In the genomic region with DNA sequence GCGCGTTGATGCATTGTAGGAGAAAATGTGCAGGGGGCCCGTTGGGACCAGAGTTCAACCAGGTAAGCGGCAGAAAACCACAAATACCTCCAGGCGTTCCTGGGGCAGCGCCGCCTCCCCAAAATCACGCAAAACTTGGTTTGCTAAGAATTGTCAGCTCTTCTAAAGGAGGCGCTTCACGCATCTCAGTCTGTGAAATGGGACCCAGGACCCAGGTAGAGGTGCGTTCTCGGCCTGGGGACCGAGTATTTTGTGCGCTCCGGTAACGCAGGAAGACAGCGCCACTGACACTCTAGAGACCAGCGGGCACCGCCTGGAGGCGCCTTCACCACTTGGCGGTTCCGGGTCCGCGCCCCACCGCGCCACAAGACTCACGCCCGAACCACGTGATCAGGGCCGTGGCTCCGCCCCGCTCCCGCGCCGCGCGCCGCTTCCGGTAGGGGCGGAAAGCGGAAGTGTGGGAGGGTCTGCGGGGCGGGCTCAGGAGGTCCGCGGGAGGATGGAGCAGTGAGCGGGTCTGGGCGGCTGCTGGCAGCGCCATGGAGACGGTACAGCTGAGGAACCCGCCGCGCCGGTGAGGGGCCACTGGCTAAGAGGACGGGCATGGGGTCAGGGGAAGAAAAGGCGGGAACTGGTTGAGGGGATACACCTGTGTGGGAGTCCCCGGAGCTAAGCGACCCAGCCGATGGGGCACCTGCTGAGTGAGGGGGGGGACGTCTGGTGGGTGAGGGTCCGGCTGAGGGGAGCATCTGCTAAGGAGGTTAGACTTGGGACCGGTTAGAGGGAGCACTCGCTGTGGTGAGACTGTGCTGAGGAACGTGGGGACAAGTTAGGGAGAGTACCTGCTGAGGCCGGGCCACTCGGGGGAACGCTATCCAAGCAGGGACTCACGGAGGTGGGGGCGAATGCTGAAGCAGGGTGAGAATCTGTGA, we compare ENCODE assay signal across 8 cellular contexts. TPM values are rescaled to one million over a fixed set of nuclear protein-coding genes. Genes with fewer than 3 reads are reported as not detected.
DNase-seq lines count a peak whose midpoint lies in the region; ATAC-seq and TF ChIP-seq lines count a peak whose summit lies in the region.

A gene (plus strand): TSS at position 483 of the 932 bp plus-strand sequence. CDS start 57 bp downstream, at position 540.

- H3K27ac ChIP-seq in WERI-Rb-1 (peak within 1 kb of the TSS; percentile 56), mammary epithelial cell (ENCODE audit: insufficient read depth, low read depth, low read length) (peak within 1 kb of the TSS; percentile 66)

- peaks cover 54% of the 10 kb centered on the region for H3K79me2 ChIP-seq in mammary epithelial cell (ENCODE audit: insufficient read depth, low read length)

- POLR2A ChIA-PET in AG04449 (lab: Yijun Ruan, JAX) = no interaction called here

- intact Hi-C loops in mammary epithelial cell (cut with micrococcal nuclease) = loop anchor here (5.0 kb wide), 2 partner anchors 76 to 79 kb away; a partner anchor contains a TSS

- CTCF ChIA-PET in AG04449 (lab: Yijun Ruan, JAX) = interaction anchor here (0.9 to 3.1 kb wide), 14 partner anchors 9 to 326 kb away, joined by 3 to 30 read pairs (median 4); no protein-coding TSS in a partner anchor
- CTCF ChIA-PET in mammary epithelial cell (lab: Charles Lee; ENCODE audit: low non-redundant PET) = no interaction called here

- H3K4me2 ChIP-seq in mammary epithelial cell (ENCODE audit: insufficient read depth, low read depth, low read length) = peak within 1 kb of the TSS; percentile 65

- dilution Hi-C loops in mammary epithelial cell (cut with HindIII; ENCODE audit: low sequenced_read_pairs) = loop anchor here (5.0 kb wide), 1 partner anchor 41 kb away; no protein-coding TSS in a partner anchor

- peaks cover 2% of the 10 kb centered on the region; the same call in 1 of the 2 replicates for H3K36me3 ChIP-seq in WERI-Rb-1
- no peaks in the 10 kb centered on the region for H3K36me3 ChIP-seq in mammary epithelial cell (ENCODE audit: insufficient read depth, low read length)

- H2AFZ ChIP-seq in mammary epithelial cell (ENCODE audit: low read depth, low read length) = peak within 1 kb of the TSS; percentile 93

- H3K9me3 ChIP-seq in WERI-Rb-1 (ENCODE audit: severe bottlenecking) (no peaks in the 10 kb centered on the region), mammary epithelial cell (replicated peaks; ENCODE audit: insufficient read depth, low read length) (no peaks in the 10 kb centered on the region)

- WGBS in mammary epithelial cell (ENCODE audit: low coverage, missing lambda C conversion rate) = under 1% methylated on average over 32 of the region's 68 CpGs

- no peak for DNase-seq in AG04449 (ENCODE audit: low read depth, low spot score)
- DNase-seq in NCI-H2196 treated with DMSO at 0.1 percent for 48 hours (lab: John Stamatoyannopoulos, UW; ENCODE audit: unreplicated experiment) = peak; percentile 83
- DNase-seq in WERI-Rb-1 = peak; percentile 95
- DNase-seq in mammary epithelial cell = peak; percentile 92
- DNase-seq in iPS-NIHi11 (ENCODE audit: low spot score) = peak; percentile 93
- DNase-seq in smooth muscle cell of the brain vasculature (ENCODE audit: low read depth, low spot score) = peak; percentile 79

- in situ Hi-C loops in mammary epithelial cell (cut with MboI; ENCODE audit: low sequenced_read_pairs in 2 of 2) = no loop called here

- H3K4me3 ChIP-seq in AG04449 (ENCODE audit: low read depth, low read length) (peak within 1 kb of the TSS; percentile 96), WERI-Rb-1 (ENCODE audit: low read depth, low read length) (peak within 1 kb of the TSS; percentile 90), mammary epithelial cell (replicated peaks in 1 of 3; ENCODE audit: insufficient read depth in 1 of 3, low read depth in 2 of 3, low read length in 3 of 3) (peak within 1 kb of the TSS; percentile 80 to 92 (median 90))

- TF ChIP-seq CTCF in AG04449 (IDR thresholded peaks at IDR 0.05; ENCODE audit: insufficient read depth, low read length, missing control alignments) = peak; percentile 71
- TF ChIP-seq CTCF in WERI-Rb-1 (IDR thresholded peaks at IDR 0.05; ENCODE audit: low read depth, low read length) = peak; percentile 80
- peak; percentile 15 to 58 for TF ChIP-seq CTCF in mammary epithelial cell (conservative IDR thresholded peaks at IDR 0.05 in 1 of 2, IDR thresholded peaks at IDR 0.05 in 1 of 2; ENCODE audit: extremely low read depth in 1 of 2, insufficient read depth in 1 of 2, low read depth in 1 of 2, low read length in 2 of 2)

- TSS peak; percentile 81 for BruUV-seq in mammary epithelial cell (replicated peaks; lab: Mats Ljungman, UMichigan)

- ATAC-seq in GM18870 (IDR thresholded peaks at IDR 0.05; ENCODE audit: unreplicated experiment) = peak; percentile 40
- peak; percentile 71 for ATAC-seq in HG03135 (IDR thresholded peaks at IDR 0.05; ENCODE audit: unreplicated experiment)

- H3K27me3 ChIP-seq in WERI-Rb-1 (ENCODE audit: insufficient read depth, low read depth, severe bottlenecking) = no peaks in the 10 kb centered on the region
- H3K27me3 ChIP-seq in mammary epithelial cell (ENCODE audit: insufficient read depth, low read length) = no peaks in the 10 kb centered on the region

- peaks cover 18% of the 10 kb centered on the region for H3K4me1 ChIP-seq in mammary epithelial cell (ENCODE audit: insufficient read depth, low read length)

- no peaks in the 10 kb centered on the region for H4K20me1 ChIP-seq in mammary epithelial cell (ENCODE audit: insufficient read depth, low read length)

- H3K9ac ChIP-seq in mammary epithelial cell (ENCODE audit: insufficient read depth, low read length) = peak within 1 kb of the TSS; percentile 72

RNA-seq across cellular contexts. Expression of the gene that starts here (rescaled TPM):
- total RNA-seq in mammary epithelial cell = 10 to 100 TPM; 30.7 to 42.7 TPM
- polyA plus RNA-seq in mammary epithelial cell = 17.9 TPM
- polyA minus RNA-seq in mammary epithelial cell = 38.9 TPM
